ENCODE assay signal across 7 cellular contexts in genomic region chr20:31560900-31561598, GRCh38. TPM values are rescaled to one million over a fixed set of nuclear protein-coding genes. Genes with fewer than 3 reads are reported as not detected.
DNase-seq lines count a peak whose midpoint lies in the region; ATAC-seq and TF ChIP-seq lines count a peak whose summit lies in the region.

No MANE protein-coding gene starts in this region.

- H3K4me1 ChIP-seq in SK-N-SH (ENCODE audit: control insufficient read depth in 1 of 2, insufficient read depth in 2 of 2, low read depth in 1 of 2, low read length in 1 of 2): peaks cover 15 to 33% of the 10 kb centered on the region in 2 experiments
- H3K4me1 ChIP-seq in stomach: peaks cover 7 to 41% (median 20%) of the 10 kb centered on the region in 4 donors

- TF ChIP-seq RAD21 in SK-N-SH (IDR thresholded peaks at IDR 0.05; ENCODE audit: low read length): no peak

- H3K9me3 Mint-ChIP-seq in HFFc6 (no peaks in the 10 kb centered on the region), WTC11 (no peaks in the 10 kb centered on the region)

- intact Hi-C loops in stomach (cut with DNase I; ENCODE audit: low total_unique reads): no loop called here

- TF ChIP-seq EP300 in SK-N-SH (IDR thresholded peaks at IDR 0.05; ENCODE audit: borderline replicate concordance in 1 of 2, low read depth in 1 of 2, low read length in 1 of 2) (peak in 1 of 2 experiments; percentile 89; a peak in 2 of 4 replicates), stomach (IDR thresholded peaks at IDR 0.05) (no peak)

- CTCF ChIA-PET in SK-N-SH (lab: Yijun Ruan, JAX) (interaction anchor here (0.8 to 31.0 kb wide), 14 partner anchors 9 to 172 kb away, joined by 3 to 1802 read pairs (median 10); partner anchors contain the start of genes BCL2L1 and ID1), WTC11 (lab: Charles Lee) (interaction anchor here (1.2 to 14.0 kb wide), 6 partner anchors 13 to 163 kb away, joined by 3 to 850 read pairs (median 50); partner anchors contain the start of gene ID1)

- H3K4me2 ChIP-seq in SK-N-SH: peak overlapping the region; percentile 61

- H3K79me2 ChIP-seq in SK-N-SH (ENCODE audit: insufficient read depth): no peaks in the 10 kb centered on the region; the same call in 1 of the 2 replicates

- TF ChIP-seq POLR2A in stomach (IDR thresholded peaks at IDR 0.05): no peak

- no peaks in the 10 kb centered on the region for H3K27me3 ChIP-seq in SK-N-SH (ENCODE audit: insufficient read depth)
- H3K27me3 ChIP-seq in stomach: no peaks in the 10 kb centered on the region

- H3K27me3 Mint-ChIP-seq in HFFc6 (ENCODE audit: insufficient read depth) (peaks cover 5% of the 10 kb centered on the region), WTC11 (ENCODE audit: low read depth) (no peaks in the 10 kb centered on the region)

- peaks cover 59% of the 10 kb centered on the region for H3K4me1 Mint-ChIP-seq in HFFc6 (ENCODE audit: low read depth)
- peaks cover 10% of the 10 kb centered on the region for H3K4me1 Mint-ChIP-seq in WTC11

- peaks cover 43% of the 10 kb centered on the region for H3F3A ChIP-seq in SK-N-SH (replicated peaks; ENCODE audit: insufficient read depth)

- peaks cover 23 to 31% of the 10 kb centered on the region in 2 experiments for H3K36me3 ChIP-seq in SK-N-SH (replicated peaks in 1 of 2; ENCODE audit: control insufficient read depth in 1 of 2, insufficient read depth in 2 of 2, low read length in 1 of 2)
- H3K36me3 ChIP-seq in stomach: peaks cover 29 to 83% (median 77%) of the 10 kb centered on the region in 4 donors

- POLR2A ChIA-PET in SK-N-SH (lab: Yijun Ruan, JAX): interaction anchor here (0.9 to 5.3 kb wide), 2 partner anchors 43 to 52 kb away, joined by 3 to 48 read pairs; no protein-coding TSS in a partner anchor
- POLR2A ChIA-PET in WTC11 (lab: Charles Lee): interaction anchor here (1.3 to 1.4 kb wide), 2 partner anchors 9 to 51 kb away, joined by 3 to 6 read pairs; no protein-coding TSS in a partner anchor

- no peaks in the 10 kb centered on the region for H4K20me1 ChIP-seq in SK-N-SH (ENCODE audit: insufficient read depth)

- H2AFZ ChIP-seq in SK-N-SH (ENCODE audit: low read depth): no peak overlapping the region

- H3K9me3 ChIP-seq in SK-N-SH: no peaks in the 10 kb centered on the region
- H3K9me3 ChIP-seq in stomach: no peaks in the 10 kb centered on the region

- H3K36me3 Mint-ChIP-seq in HFFc6 (ENCODE audit: low read depth) (peaks cover 42% of the 10 kb centered on the region), WTC11 (peaks cover 46% of the 10 kb centered on the region)

- in situ Hi-C loops in GM13976 (cut with MboI; ENCODE audit: low sequenced_read_pairs, unreplicated experiment): no loop called here

- ATAC-seq in WTC11: no peak

- H3K9ac ChIP-seq in SK-N-SH: peak overlapping the region; percentile 62

- no peak for TF ChIP-seq CTCF in HFFc6 (IDR thresholded peaks at IDR 0.05)
- TF ChIP-seq CTCF in SK-N-SH (IDR thresholded peaks at IDR 0.05): no peak
- no peak for TF ChIP-seq CTCF in fibroblast of the aortic adventitia (IDR thresholded peaks at IDR 0.05; ENCODE audit: insufficient read depth, low read length)
- no peak for TF ChIP-seq CTCF in stomach (IDR thresholded peaks at IDR 0.05)
- TF ChIP-seq CTCF in GM13976 (IDR thresholded peaks at IDR 0.05; ENCODE audit: borderline replicate concordance, control extremely low read depth, extremely low read depth, insufficient read depth, missing control alignments): no peak
- no peak for TF ChIP-seq CTCF in WTC11 (IDR thresholded peaks at IDR 0.05)

- WGBS in SK-N-SH (ENCODE audit: low lambda C conversion rate): 2% methylated on average over 6 of the region's 6 CpGs
- WGBS in stomach, 5 donors: 53 to 66% (median 61%) methylated on average over 6 of the region's 6 CpGs

- peak overlapping the region; percentile 73 to 96 for H3K27ac ChIP-seq in SK-N-SH (ENCODE audit: low read depth in 2 of 2, low read length in 1 of 2)
- peak overlapping the region; percentile 22 to 93 (median 76) for H3K27ac ChIP-seq in stomach

- DNase-seq in HFFc6: peak; percentile 97
- DNase-seq in SK-N-SH: no peak
- peak; percentile 97 for DNase-seq in fibroblast of the aortic adventitia (ENCODE audit: low read depth)
- DNase-seq in stomach: peak; percentile 47
- DNase-seq in NCI-H2107 treated with DMSO at 0.1 percent for 48 hours (lab: John Stamatoyannopoulos, UW; ENCODE audit: unreplicated experiment): no peak
- no peak for DNase-seq in GM13976 (ENCODE audit: low spot score)
- DNase-seq in WTC11 (ENCODE audit: low spot score): no peak

- H3K27ac Mint-ChIP-seq in HFFc6 (peak overlapping the region; percentile 92), WTC11 (no peak overlapping the region; the same call in 1 of the 2 replicates)

- H3K9me2 ChIP-seq in SK-N-SH: no peaks in the 10 kb centered on the region

- no peak overlapping the region for H3K4me3 ChIP-seq in SK-N-SH (ENCODE audit: low read depth in 2 of 2, low read length in 1 of 2)
- H3K4me3 ChIP-seq in fibroblast of the aortic adventitia (ENCODE audit: low read depth, low read length): no peak overlapping the region
- H3K4me3 ChIP-seq in stomach: no peak overlapping the region

- H3K4me3 Mint-ChIP-seq in HFFc6 (peak overlapping the region; percentile 76), WTC11 (no peak overlapping the region)

TF ChIP-seq in SK-N-SH, 30 proteins besides CTCF, POLR2A, EP300 and RAD21 (continues in another document):
- no peak for TF ChIP-seq GATA2 (CRISPR knock-in tag; IDR thresholded peaks at IDR 0.05)
- no peak for TF ChIP-seq RCOR1 (IDR thresholded peaks at IDR 0.05; ENCODE audit: low read length)
- TF ChIP-seq USF2 (IDR thresholded peaks at IDR 0.05; ENCODE audit: borderline replicate concordance, low read depth, low read length): no peak
- TF ChIP-seq RFX5 (IDR thresholded peaks at IDR 0.05; ENCODE audit: low read length): no peak
- TF ChIP-seq MXI1 (IDR thresholded peaks at IDR 0.05; ENCODE audit: low read depth, low read length): no peak
- TF ChIP-seq NFIC (IDR thresholded peaks at IDR 0.05; ENCODE audit: borderline replicate concordance): peak; percentile 86
- TF ChIP-seq SMC3 (IDR thresholded peaks at IDR 0.05; ENCODE audit: low read depth, low read length): no peak
- no peak for TF ChIP-seq FOXJ3 (CRISPR knock-in tag; IDR thresholded peaks at IDR 0.05)
- peak; percentile 67; the same call in 1 of the 2 replicates for TF ChIP-seq TEAD4 (IDR thresholded peaks at IDR 0.05; ENCODE audit: borderline replicate concordance, insufficient read depth)
- peak; percentile 94 for TF ChIP-seq JUND (IDR thresholded peaks at IDR 0.05)
- no peak; the same call in 1 of the 2 replicates for TF ChIP-seq ELF1 (IDR thresholded peaks at IDR 0.05)

TF ChIP-seq in WTC11, 78 proteins besides CTCF, POLR2A, EP300 and RAD21 (continues in another document):
- no peak for TF ChIP-seq EMX1 (CRISPR knock-in tag; IDR thresholded peaks at IDR 0.05)
- no peak for TF ChIP-seq JAZF1 (CRISPR knock-in tag; IDR thresholded peaks at IDR 0.05)
- TF ChIP-seq FOXK1 (CRISPR knock-in tag; IDR thresholded peaks at IDR 0.05): no peak
- TF ChIP-seq ZNF281 (CRISPR knock-in tag; IDR thresholded peaks at IDR 0.05): no peak
- TF ChIP-seq NFE2L1 (CRISPR knock-in tag; IDR thresholded peaks at IDR 0.05): no peak
- no peak for TF ChIP-seq FOXP1 (CRISPR knock-in tag; IDR thresholded peaks at IDR 0.05; ENCODE audit: borderline replicate concordance)
- TF ChIP-seq NFATC4 (CRISPR knock-in tag; IDR thresholded peaks at IDR 0.05): no peak
- TF ChIP-seq IRF2 (CRISPR knock-in tag; IDR thresholded peaks at IDR 0.05; ENCODE audit: borderline replicate concordance, low read depth): no peak
- TF ChIP-seq ZBTB21 (CRISPR knock-in tag; IDR thresholded peaks at IDR 0.05; ENCODE audit: borderline replicate concordance): no peak
- no peak for TF ChIP-seq ZNF121 (CRISPR knock-in tag; IDR thresholded peaks at IDR 0.05)

RNA-seq across cellular contexts. Expression of gene ID1, which starts 44.0 kb away (rescaled TPM):
- 100 to 1,000 TPM; 397 to 487 (median 452) TPM for total RNA-seq in HFFc6 (2021; fragmentation: NEBNext Ultra II Directional; extraction: Animal tissue kit (Norgen Biotek cat#: 25700))
- polyA plus RNA-seq in SK-N-SH (2012; rRNA removed): 324 and 493 TPM in 2 replicates
- polyA plus RNA-seq in SK-N-SH (2012; cell fraction: cytosol; rRNA removed): 194 and 301 TPM in 2 replicates
- 945 and 1,537 TPM in 2 replicates for polyA plus RNA-seq in SK-N-SH (2012; cell fraction: nucleus; rRNA removed)
- 62.3 and 98.9 TPM in 2 replicates for total RNA-seq in fibroblast of the aortic adventitia (ENCODE audit: low replicate concordance)
- 100 to 1,000 TPM; 315 to 475 (median 378) TPM for total RNA-seq in stomach
- 100 to 1,000 TPM; 168 to 585 (median 350) TPM for polyA plus RNA-seq in stomach
- total RNA-seq in WTC11 (2021): 88.8 to 158 TPM (median 149 TPM) in 3 replicates

RNA-seq across cellular contexts. Expression of gene HM13, which starts 46.8 kb away (rescaled TPM):
- total RNA-seq in HFFc6 (2021; fragmentation: NEBNext Ultra II Directional; extraction: Animal tissue kit (Norgen Biotek cat#: 25700)): 100 to 1,000 TPM; 265 to 332 (median 284) TPM
- polyA plus RNA-seq in SK-N-SH (2012; rRNA removed) (160 and 176 TPM in 2 replicates), stomach (100 to 1,000 TPM; 119 to 181 (median 165) TPM)
- polyA plus RNA-seq in SK-N-SH (2012; cell fraction: cytosol; rRNA removed): 86.0 and 123 TPM in 2 replicates
- polyA plus RNA-seq in SK-N-SH (2012; cell fraction: nucleus; rRNA removed): 153 and 200 TPM in 2 replicates
- total RNA-seq in fibroblast of the aortic adventitia (ENCODE audit: low replicate concordance) (47.6 and 131 TPM in 2 replicates), stomach (100 to 1,000 TPM in 1 of 5 donors, 10 to 100 TPM in 4; 10.7 to 103 (median 56.9) TPM), WTC11 (2021) (93.3 to 103 TPM (median 101 TPM) in 3 replicates)

Comparison
In these comparisons a context has a peak if more than half of its experiments do, and no peak if none do; other contexts are left out.
1. DNase-seq: peak in HFFc6 (single experiment), fibroblast of the aortic adventitia (single experiment) and stomach (single experiment); none in SK-N-SH (single experiment), NCI-H2107 treated with DMSO at 0.1 percent for 48 hours (single experiment), GM13976 (single experiment) and WTC11 (single experiment).